1 cellular context compared by ENCODE assay signal in the genomic region with DNA sequence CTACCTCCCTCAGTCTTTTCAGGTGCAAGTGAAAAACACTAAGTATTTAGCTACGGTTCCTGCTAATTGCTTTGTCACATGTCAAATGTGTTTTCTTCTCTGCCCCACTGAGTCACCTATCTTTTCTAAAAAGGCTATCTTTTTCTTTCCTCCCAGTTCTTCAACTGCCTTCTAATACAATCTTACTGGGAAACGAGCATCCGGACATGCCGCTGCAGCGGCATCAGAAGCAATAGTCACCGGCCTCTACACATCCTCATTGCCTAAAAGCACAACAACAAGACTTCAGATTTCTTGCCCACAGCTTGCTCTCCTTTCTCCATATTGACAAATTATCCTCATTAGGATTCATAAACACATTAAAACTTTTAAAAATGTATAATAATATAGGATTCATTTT.
TF ChIP-seq lines count a peak whose summit lies in the region.

No MANE protein-coding gene starts in this region.

TF ChIP-seq in GM23338, 12 proteins besides CTCF, POLR2A, EP300 and RAD21 (continued from another document):
- TF ChIP-seq, protein P1, sequence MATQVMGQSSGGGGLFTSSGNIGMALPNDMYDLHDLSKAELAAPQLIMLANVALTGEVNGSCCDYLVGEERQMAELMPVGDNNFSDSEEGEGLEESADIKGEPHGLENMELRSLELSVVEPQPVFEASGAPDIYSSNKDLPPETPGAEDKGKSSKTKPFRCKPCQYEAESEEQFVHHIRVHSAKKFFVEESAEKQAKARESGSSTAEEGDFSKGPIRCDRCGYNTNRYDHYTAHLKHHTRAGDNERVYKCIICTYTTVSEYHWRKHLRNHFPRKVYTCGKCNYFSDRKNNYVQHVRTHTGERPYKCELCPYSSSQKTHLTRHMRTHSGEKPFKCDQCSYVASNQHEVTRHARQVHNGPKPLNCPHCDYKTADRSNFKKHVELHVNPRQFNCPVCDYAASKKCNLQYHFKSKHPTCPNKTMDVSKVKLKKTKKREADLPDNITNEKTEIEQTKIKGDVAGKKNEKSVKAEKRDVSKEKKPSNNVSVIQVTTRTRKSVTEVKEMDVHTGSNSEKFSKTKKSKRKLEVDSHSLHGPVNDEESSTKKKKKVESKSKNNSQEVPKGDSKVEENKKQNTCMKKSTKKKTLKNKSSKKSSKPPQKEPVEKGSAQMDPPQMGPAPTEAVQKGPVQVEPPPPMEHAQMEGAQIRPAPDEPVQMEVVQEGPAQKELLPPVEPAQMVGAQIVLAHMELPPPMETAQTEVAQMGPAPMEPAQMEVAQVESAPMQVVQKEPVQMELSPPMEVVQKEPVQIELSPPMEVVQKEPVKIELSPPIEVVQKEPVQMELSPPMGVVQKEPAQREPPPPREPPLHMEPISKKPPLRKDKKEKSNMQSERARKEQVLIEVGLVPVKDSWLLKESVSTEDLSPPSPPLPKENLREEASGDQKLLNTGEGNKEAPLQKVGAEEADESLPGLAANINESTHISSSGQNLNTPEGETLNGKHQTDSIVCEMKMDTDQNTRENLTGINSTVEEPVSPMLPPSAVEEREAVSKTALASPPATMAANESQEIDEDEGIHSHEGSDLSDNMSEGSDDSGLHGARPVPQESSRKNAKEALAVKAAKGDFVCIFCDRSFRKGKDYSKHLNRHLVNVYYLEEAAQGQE (IDR thresholded peaks at IDR 0.05; ENCODE audit: unreplicated experiment) = no peak
- no peak for TF ChIP-seq CREB1 (CRISPR knock-in tag; IDR thresholded peaks at IDR 0.05; ENCODE audit: low read depth)
- no peak for TF ChIP-seq POLR2AphosphoS5 (IDR thresholded peaks at IDR 0.05; ENCODE audit: low read depth)
- TF ChIP-seq, protein P2, sequence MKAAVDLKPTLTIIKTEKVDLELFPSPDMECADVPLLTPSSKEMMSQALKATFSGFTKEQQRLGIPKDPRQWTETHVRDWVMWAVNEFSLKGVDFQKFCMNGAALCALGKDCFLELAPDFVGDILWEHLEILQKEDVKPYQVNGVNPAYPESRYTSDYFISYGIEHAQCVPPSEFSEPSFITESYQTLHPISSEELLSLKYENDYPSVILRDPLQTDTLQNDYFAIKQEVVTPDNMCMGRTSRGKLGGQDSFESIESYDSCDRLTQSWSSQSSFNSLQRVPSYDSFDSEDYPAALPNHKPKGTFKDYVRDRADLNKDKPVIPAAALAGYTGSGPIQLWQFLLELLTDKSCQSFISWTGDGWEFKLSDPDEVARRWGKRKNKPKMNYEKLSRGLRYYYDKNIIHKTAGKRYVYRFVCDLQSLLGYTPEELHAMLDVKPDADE (IDR thresholded peaks at IDR 0.05) = no peak
- no peak for TF ChIP-seq STAT1 (IDR thresholded peaks at IDR 0.05; ENCODE audit: unreplicated experiment)
- TF ChIP-seq EZH2phosphoT487 (IDR thresholded peaks at IDR 0.05; ENCODE audit: unreplicated experiment) = no peak
- TF ChIP-seq ZNF114 (CRISPR knock-in tag; IDR thresholded peaks at IDR 0.05) = no peak
